ENCODE assay signal across 8 cellular contexts in the genomic region with DNA sequence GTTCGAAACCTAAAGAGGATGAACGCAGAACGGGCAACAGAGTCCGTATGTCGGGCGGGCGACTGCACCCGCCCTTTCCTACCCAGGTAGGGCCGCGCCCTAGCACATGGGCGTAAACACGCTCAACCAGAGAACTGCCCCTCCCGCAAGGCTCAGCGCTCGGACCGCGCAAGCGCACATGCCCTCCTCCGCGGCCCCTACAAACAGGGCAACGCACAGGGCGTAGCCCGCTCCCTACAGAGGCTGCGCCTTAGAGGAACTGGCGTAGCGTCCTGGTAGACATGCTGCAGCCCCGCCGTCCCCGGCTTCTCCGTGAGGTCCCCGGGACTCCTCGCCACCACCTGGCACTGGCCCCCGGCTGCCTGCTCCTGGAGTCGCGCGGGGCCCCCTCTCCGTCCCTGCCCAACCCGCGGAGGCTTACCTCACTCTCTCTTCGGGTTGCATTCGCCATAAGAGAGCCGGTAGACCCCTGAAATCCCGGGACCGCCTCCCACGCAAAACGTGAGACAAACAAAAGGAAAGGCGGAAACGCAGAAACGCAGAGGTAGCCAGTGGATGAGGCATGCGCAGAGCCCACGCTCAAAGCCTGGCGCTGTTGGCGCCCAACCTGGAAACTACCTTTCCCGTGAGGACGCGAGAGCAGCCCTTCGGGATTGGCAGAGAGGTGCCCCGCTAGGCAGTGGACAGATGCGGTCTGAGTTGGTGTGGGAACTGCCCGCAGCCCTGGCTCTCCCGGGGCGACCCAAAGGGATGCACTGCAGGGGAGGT. TPM values are rescaled to one million over a fixed set of nuclear protein-coding genes. Genes with fewer than 3 reads are reported as not detected.
A peak's percentile ranks its signal among the peaks of the same experiment; 100 is the strongest.
DNase-seq lines count a peak whose midpoint lies in the region; ATAC-seq, FAIRE-seq and TF ChIP-seq lines count a peak whose summit lies in the region.

A gene (minus strand): TSS at position 518 of the 768 bp plus-strand sequence. CDS start 1,642 bp downstream, outside the sequence.

- peak; percentile 98 for FAIRE-seq in GM19239 (lab: Jason Lieb, UNC)

- peaks cover 6% of the 10 kb centered on the region for H3K27me3 Mint-ChIP-seq in chondrocyte (ENCODE audit: low read depth)

- no peaks in the 10 kb centered on the region for H3K36me3 ChIP-seq in BE2C

- H3K36me3 Mint-ChIP-seq in chondrocyte (ENCODE audit: low read depth), result peaks cover under 1% of the 10 kb centered on the region

- H3K27me3 ChIP-seq in BE2C, result no peaks in the 10 kb centered on the region

- H3K9me3 ChIP-seq in BE2C, result no peaks in the 10 kb centered on the region

- H3K4me1 Mint-ChIP-seq in chondrocyte (ENCODE audit: low read depth), result peaks cover 16% of the 10 kb centered on the region

- DNase-seq in BE2C, result peak; percentile 91
- DNase-seq in GM19239 (ENCODE audit: insufficient read length, low spot score), result peak; percentile 61
- peak; percentile 78 for DNase-seq in NCI-H510A treated with DMSO at 0.1 percent for 48 hours (lab: John Stamatoyannopoulos, UW)
- peak; percentile 91 for DNase-seq in activated CD4-positive, alpha-beta T cell treated with anti-CD3 and anti-CD28 coated beads for 1 hour
- DNase-seq in chondrocyte (ENCODE audit: low spot score), result peak; percentile 97
- peak; percentile 90 for DNase-seq in kidney glomerular epithelial cell (lab: John Stamatoyannopoulos, UW)
- DNase-seq in stimulated activated CD4-positive, alpha-beta T cell treated with anti-CD3 and anti-CD28 coated beads, Interleukin-15, amount 100 ng/mL, for 48 hours (ENCODE audit: low read depth in 2 of 2), result peak; percentile 91 to 92

- H3K4me1 ChIP-seq in BE2C, result no peaks in the 10 kb centered on the region

- H3K4me3 Mint-ChIP-seq in chondrocyte (ENCODE audit: unreplicated experiment), result peak within 1 kb of the TSS; percentile 87

- ATAC-seq in HG03442 (IDR thresholded peaks at IDR 0.05; ENCODE audit: unreplicated experiment), result peak; percentile 92

- H3K9me3 Mint-ChIP-seq in chondrocyte (ENCODE audit: low read depth), result no peaks in the 10 kb centered on the region

- peak within 1 kb of the TSS; percentile 76 for H3K4me3 ChIP-seq in BE2C (ENCODE audit: low read depth, low read length)

- peak within 1 kb of the TSS; percentile 91 for H3K27ac Mint-ChIP-seq in chondrocyte (ENCODE audit: unreplicated experiment)

- TF ChIP-seq CTCF in BE2C (IDR thresholded peaks at IDR 0.05; ENCODE audit: low read depth, low read length) (no peak), chondrocyte (IDR thresholded peaks at IDR 0.05) (no peak)

RNA-seq across cellular contexts. Expression of the gene that starts here (rescaled TPM):
- 5.8 TPM for polyA plus RNA-seq in BE2C (2012; ENCODE audit: insufficient read depth, insufficient read length, low read depth)
- total RNA-seq in chondrocyte, result 6.6 to 12.4 TPM (median 10.5 TPM) in 3 replicates

Comparison
In these comparisons a context has a peak if more than half of its experiments do, and no peak if none do; other contexts are left out.
1. Peak in every context shown above with its lines: DNase-seq, ATAC-seq and H3K4me3 ChIP-seq.